In the genomic region with DNA sequence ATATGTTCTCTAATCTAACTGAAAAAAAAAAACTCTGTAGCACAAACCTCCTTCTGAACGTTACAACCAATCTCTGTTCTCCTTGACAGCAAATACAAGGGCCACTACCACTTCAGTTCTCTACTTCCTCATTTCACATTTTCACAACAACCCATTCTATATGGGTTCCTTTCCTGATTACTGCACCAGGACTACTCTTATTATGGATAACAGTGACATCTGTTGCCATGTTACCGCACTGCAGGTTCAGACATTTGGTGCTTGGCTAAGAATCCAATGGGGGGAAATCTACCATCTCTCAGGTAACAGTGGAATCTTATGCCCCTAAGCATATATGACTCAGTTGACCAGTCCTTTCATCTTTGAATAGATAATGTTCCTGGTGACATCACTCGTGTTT, we compare ENCODE assay signal across 9 cellular contexts. TPM values are rescaled to one million over a fixed set of nuclear protein-coding genes. Genes with fewer than 3 reads are reported as not detected.
DNase-seq lines count a peak whose midpoint lies in the region; ATAC-seq and TF ChIP-seq lines count a peak whose summit lies in the region.
"Had no signal": no experiment of that assay in that cellular context is flagged by ENCODE, and none has a peak within 500 bp of the region (broad histone marks: within the 10 kb centered on the region; RNA-seq: fewer than 3 reads in every experiment).

No MANE protein-coding gene starts in this region.

- H2AFZ ChIP-seq in GM23338 (no peak overlapping the region), hepatocyte (no peak overlapping the region)

- H3K9me3 Mint-ChIP-seq in GM23338, result peaks cover 14% of the 10 kb centered on the region; the same call in 2 of the 3 replicates
- peaks cover 7% of the 10 kb centered on the region for H3K9me3 Mint-ChIP-seq in activated CD4-positive, alpha-beta T cell treated with anti-CD3 and anti-CD28 coated beads, Interleukin-2, amount 10 ng/mL, durations not matched to agents 24 days and 14 days

- no peaks in the 10 kb centered on the region; the same call in 1 of the 2 replicates for H3K9me2 ChIP-seq in GM23338 (ENCODE audit: insufficient read depth)
- H3K9me2 ChIP-seq in hepatocyte (replicated peaks; ENCODE audit: insufficient read depth), result no peaks in the 10 kb centered on the region

- H3K27ac ChIP-seq in C4-2B, result no peak overlapping the region
- H3K27ac ChIP-seq in GM23338 (ENCODE audit: low read depth), result no peak overlapping the region
- no peak overlapping the region for H3K27ac ChIP-seq in hepatocyte

- TF ChIP-seq CTCF in C4-2B (conservative IDR thresholded peaks at IDR 0.05) (peak; percentile 42), GM23338 (conservative IDR thresholded peaks at IDR 0.05; ENCODE audit: low read depth in 2 of 2) (peak; percentile 60 to 68), hepatocyte (IDR thresholded peaks at IDR 0.05; ENCODE audit: poor library complexity) (peak; percentile 14)

- no peaks in the 10 kb centered on the region for H3F3A ChIP-seq in GM23338 (replicated peaks; ENCODE audit: low read depth)

- no peaks in the 10 kb centered on the region for H3K36me3 ChIP-seq in GM23338 (ENCODE audit: insufficient read depth)
- no peaks in the 10 kb centered on the region for H3K36me3 ChIP-seq in hepatocyte (replicated peaks; ENCODE audit: insufficient read depth, low read depth)

- intact Hi-C loops in activated CD4-positive, alpha-beta T cell treated with anti-CD3 and anti-CD28 coated beads, Interleukin-2, amount 10 ng/mL, durations not matched to agents 24 days and 14 days (cut with micrococcal nuclease), result no loop called here

- DNase-seq in GM23338 (ENCODE audit: low spot score) (peak; percentile 61), SK-MEL-5 (ENCODE audit: low read depth, low spot score) (peak; percentile 38), hepatocyte (ENCODE audit: low spot score) (no peak), activated gamma-delta T cell (lab: John Stamatoyannopoulos, UW) (no peak)
- DNase-seq in activated CD4-positive, alpha-beta T cell treated with anti-CD3 and anti-CD28 coated beads, Interleukin-2, amount 10 ng/mL, durations not matched to agents 24 days and 14 days, result no peak

- H3K36me3 Mint-ChIP-seq in GM23338 (ENCODE audit: low read depth), result no peaks in the 10 kb centered on the region
- no peaks in the 10 kb centered on the region for H3K36me3 Mint-ChIP-seq in activated CD4-positive, alpha-beta T cell treated with anti-CD3 and anti-CD28 coated beads, Interleukin-2, amount 10 ng/mL, durations not matched to agents 24 days and 14 days (ENCODE audit: low read depth)

- H3K27me3 Mint-ChIP-seq in GM23338 (ENCODE audit: insufficient read depth, low read depth, poor library complexity), result no peaks in the 10 kb centered on the region
- H3K27me3 Mint-ChIP-seq in activated CD4-positive, alpha-beta T cell treated with anti-CD3 and anti-CD28 coated beads, Interleukin-2, amount 10 ng/mL, durations not matched to agents 24 days and 14 days, result peaks cover 3% of the 10 kb centered on the region

- no peak overlapping the region for H3K27ac Mint-ChIP-seq in GM23338
- no peak overlapping the region for H3K27ac Mint-ChIP-seq in activated CD4-positive, alpha-beta T cell treated with anti-CD3 and anti-CD28 coated beads, Interleukin-2, amount 10 ng/mL, durations not matched to agents 24 days and 14 days
- H3K27ac Mint-ChIP-seq: T-helper 2 cell treated with Interferon-gamma antibody and Interleukin-4, amounts not matched to agents 5 μg/mL and 100 μg/mL, for 36 hours had no signal

- H4K20me1 ChIP-seq in GM23338 (replicated peaks; ENCODE audit: insufficient read depth) (no peaks in the 10 kb centered on the region), hepatocyte (ENCODE audit: insufficient read depth, poor library complexity, severe bottlenecking) (no peaks in the 10 kb centered on the region)

- ATAC-seq in GM23338, result peak; percentile 57
- ATAC-seq in GM18517 (IDR thresholded peaks at IDR 0.05; ENCODE audit: unreplicated experiment), result no peak
- no peak for ATAC-seq in GM21360 (IDR thresholded peaks at IDR 0.05; ENCODE audit: unreplicated experiment)

- H3K9me3 ChIP-seq in hepatocyte (ENCODE audit: low read depth), result no peaks in the 10 kb centered on the region

- no peaks in the 10 kb centered on the region for H3K4me1 ChIP-seq in GM23338 (ENCODE audit: insufficient read depth)
- H3K4me1 ChIP-seq in hepatocyte (ENCODE audit: insufficient read depth), result no peaks in the 10 kb centered on the region

- WGBS in hepatocyte (ENCODE audit: low lambda C conversion rate, missing lambda C conversion rate), result 44% methylated on average over 3 of the region's 3 CpGs

- H3K4me3 ChIP-seq in GM23338 (no peak overlapping the region), hepatocyte (no peak overlapping the region)

- no peaks in the 10 kb centered on the region for H3K4me1 Mint-ChIP-seq in GM23338
- no peaks in the 10 kb centered on the region for H3K4me1 Mint-ChIP-seq in activated CD4-positive, alpha-beta T cell treated with anti-CD3 and anti-CD28 coated beads, Interleukin-2, amount 10 ng/mL, durations not matched to agents 24 days and 14 days

- H3K4me2 ChIP-seq in GM23338, result no peak overlapping the region
- no peak overlapping the region for H3K4me2 ChIP-seq in hepatocyte

- H3K4me3 Mint-ChIP-seq in GM23338, result no peak overlapping the region
- H3K4me3 Mint-ChIP-seq in activated CD4-positive, alpha-beta T cell treated with anti-CD3 and anti-CD28 coated beads, Interleukin-2, amount 10 ng/mL, durations not matched to agents 24 days and 14 days, result no peak overlapping the region
- H3K4me3 Mint-ChIP-seq: T-helper 2 cell treated with Interferon-gamma antibody and Interleukin-4, amounts not matched to agents 5 μg/mL and 100 μg/mL, for 36 hours had no signal

- H3K27me3 ChIP-seq in GM23338 (ENCODE audit: insufficient read depth) (no peaks in the 10 kb centered on the region; the same call in none of the 2 replicates), hepatocyte (peaks cover 8% of the 10 kb centered on the region)

- H3K79me2 ChIP-seq in GM23338 (replicated peaks; ENCODE audit: insufficient read depth) (no peaks in the 10 kb centered on the region), hepatocyte (no peaks in the 10 kb centered on the region)

- in situ Hi-C loops in SK-MEL-5 (cut with HindIII; ENCODE audit: low pct_unique_long_range_greater_than_20kb, low sequenced_read_pairs), result no loop called here

TF ChIP-seq in GM23338, 12 proteins besides CTCF, POLR2A, EP300 and RAD21 (continues in another document):
- no peak for TF ChIP-seq ETS1 (IDR thresholded peaks at IDR 0.05)

RNA-seq across cellular contexts. Expression of gene FPR3, which starts 11.6 kb away (rescaled TPM):
- total RNA-seq in GM23338 (2014; rRNA removed; shearing (Covaris generic)), result not detected in 2 replicates
- 0.16 TPM in 1 of 2 replicates, not detected in the other for polyA plus RNA-seq in GM23338 (2016; fragmentation: Nextera tagmentation; extraction: Ambion mirVana)
- not detected in 2 replicates for total RNA-seq in SK-MEL-5 (2014; rRNA removed; shearing (Covaris generic))
- not detected in 2 replicates for polyA plus RNA-seq in SK-MEL-5 (2015; cell fraction: cytosol; rRNA removed)
- polyA plus RNA-seq in SK-MEL-5 (2015; cell fraction: nucleus; rRNA removed), result not detected in 2 replicates
- not detected in 2 replicates for total RNA-seq in hepatocyte
- not detected in 2 replicates for polyA plus RNA-seq in hepatocyte
- not detected in 2 replicates for total RNA-seq in activated CD4-positive, alpha-beta T cell treated with anti-CD3 and anti-CD28 coated beads, Interleukin-2, amount 10 ng/mL, durations not matched to agents 24 days and 14 days

RNA-seq across cellular contexts. Expression of gene FPR2, which starts 22.4 kb away (rescaled TPM):
- total RNA-seq in GM23338 (2014; rRNA removed; shearing (Covaris generic)), result not detected in 2 replicates
- polyA plus RNA-seq in GM23338 (2016; fragmentation: Nextera tagmentation; extraction: Ambion mirVana), result not detected in 2 replicates
- not detected in 2 replicates for total RNA-seq in SK-MEL-5 (2014; rRNA removed; shearing (Covaris generic))
- not detected in 2 replicates for polyA plus RNA-seq in SK-MEL-5 (2015; cell fraction: cytosol; rRNA removed)
- not detected in 2 replicates for polyA plus RNA-seq in SK-MEL-5 (2015; cell fraction: nucleus; rRNA removed)
- total RNA-seq in hepatocyte, result not detected in 2 replicates
- not detected in 2 replicates for polyA plus RNA-seq in hepatocyte
- not detected in 2 replicates for total RNA-seq in activated CD4-positive, alpha-beta T cell treated with anti-CD3 and anti-CD28 coated beads, Interleukin-2, amount 10 ng/mL, durations not matched to agents 24 days and 14 days

RNA-seq across cellular contexts. Expression of gene FPR1, which starts 31.7 kb away (rescaled TPM):
- total RNA-seq in GM23338 (2014; rRNA removed; shearing (Covaris generic)), result not detected in 2 replicates
- not detected in 2 replicates for polyA plus RNA-seq in GM23338 (2016; fragmentation: Nextera tagmentation; extraction: Ambion mirVana)
- total RNA-seq in SK-MEL-5 (2014; rRNA removed; shearing (Covaris generic)), result not detected in 2 replicates
- polyA plus RNA-seq in SK-MEL-5 (2015; cell fraction: cytosol; rRNA removed), result not detected in 2 replicates
- polyA plus RNA-seq in SK-MEL-5 (2015; cell fraction: nucleus; rRNA removed), result 0.21 TPM in 1 of 2 replicates, not detected in the other
- total RNA-seq in hepatocyte, result 0.24 and 0.53 TPM in 2 replicates
- polyA plus RNA-seq in hepatocyte, result 1.7 and 2.6 TPM in 2 replicates
- total RNA-seq in activated CD4-positive, alpha-beta T cell treated with anti-CD3 and anti-CD28 coated beads, Interleukin-2, amount 10 ng/mL, durations not matched to agents 24 days and 14 days, result not detected in 2 replicates

RNA-seq across cellular contexts. Expression of gene HAS1, which starts 59.6 kb away (rescaled TPM):
- total RNA-seq in GM23338 (2014; rRNA removed; shearing (Covaris generic)), result 1.8 and 2.0 TPM in 2 replicates
- polyA plus RNA-seq in GM23338 (2016; fragmentation: Nextera tagmentation; extraction: Ambion mirVana) (0.40 and 0.75 TPM in 2 replicates), hepatocyte (0.07 and 1.4 TPM in 2 replicates)
- total RNA-seq in SK-MEL-5 (2014; rRNA removed; shearing (Covaris generic)), result not detected in 2 replicates
- polyA plus RNA-seq in SK-MEL-5 (2015; cell fraction: cytosol; rRNA removed), result not detected in 2 replicates
- not detected in 2 replicates for polyA plus RNA-seq in SK-MEL-5 (2015; cell fraction: nucleus; rRNA removed)
- total RNA-seq in hepatocyte, result 0.13 TPM in 1 of 2 replicates, not detected in the other
- total RNA-seq in activated CD4-positive, alpha-beta T cell treated with anti-CD3 and anti-CD28 coated beads, Interleukin-2, amount 10 ng/mL, durations not matched to agents 24 days and 14 days, result not detected in 2 replicates

Comparison
In these comparisons a context has a peak if more than half of its experiments do, and no peak if none do; other contexts are left out.
1. CTCF ChIP-seq: peak in every context shown above with its lines; median percentile 64 in GM23338; 42 in C4-2B; 14 in hepatocyte.
2. DNase-seq: peak in GM23338 (single experiment) and SK-MEL-5 (single experiment); none in hepatocyte (single experiment), activated gamma-delta T cell (single experiment) and activated CD4-positive, alpha-beta T cell treated with anti-CD3 and anti-CD28 coated beads, Interleukin-2, amount 10 ng/mL, durations not matched to agents 24 days and 14 days (single experiment).